9 cellular contexts compared by ENCODE assay signal in the genomic region with DNA sequence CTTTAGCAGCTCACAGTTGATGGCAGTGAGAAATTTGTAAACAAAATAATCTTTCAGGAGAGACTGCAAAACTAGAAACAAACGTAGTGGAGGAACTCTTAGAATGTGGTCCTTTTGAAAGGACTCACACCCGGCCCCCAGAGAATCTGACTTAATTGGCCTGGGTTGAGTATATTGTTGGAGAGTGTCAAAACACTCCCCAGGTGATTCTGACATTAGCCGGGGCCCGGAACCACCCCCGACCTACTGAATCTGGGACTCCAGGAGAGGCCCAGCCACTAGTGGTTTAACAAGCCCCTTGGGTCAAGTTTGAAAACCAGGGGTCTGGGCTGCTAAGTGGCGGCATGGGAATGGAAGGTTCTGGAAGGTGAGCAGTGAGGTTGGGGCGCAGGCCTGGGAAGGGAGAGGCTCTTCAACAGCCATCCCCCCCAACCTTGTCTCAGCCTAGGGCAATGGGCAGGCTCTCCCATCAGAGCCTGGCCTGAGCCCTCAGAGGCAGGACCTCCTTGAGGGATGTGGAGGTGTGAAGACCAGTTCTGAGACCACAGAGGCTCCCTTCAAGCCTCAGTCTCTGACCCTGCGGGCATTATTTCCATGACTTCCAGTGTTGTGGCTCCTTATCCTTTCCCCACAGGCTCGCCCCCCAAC. TPM values are rescaled to one million over a fixed set of nuclear protein-coding genes. Genes with fewer than 3 reads are reported as not detected.
A peak's percentile ranks its signal among the peaks of the same experiment; 100 is the strongest.
DNase-seq lines count a peak whose midpoint lies in the region; ATAC-seq, FAIRE-seq and TF ChIP-seq lines count a peak whose summit lies in the region.
"Had no signal": no experiment of that assay in that cellular context is flagged by ENCODE, and none has a peak within 500 bp of the region (broad histone marks: within the 10 kb centered on the region; RNA-seq: fewer than 3 reads in every experiment).

No MANE protein-coding gene starts in this region.

- no peak overlapping the region for H3K27ac Mint-ChIP-seq in activated naive CD8-positive, alpha-beta T cell treated with anti-CD3 and anti-CD28 coated beads, Interleukin-2, amount 10 ng/mL, durations not matched to agents 7 days and 5 days
- H3K27ac Mint-ChIP-seq in naive thymus-derived CD8-positive, alpha-beta T cell = peak overlapping the region; percentile 43 to 99 (median 92)

- no peak for FAIRE-seq in HTR-8/SVneo (lab: Jason Lieb, UNC)

- no peak for DNase-seq in left ventricle myocardium inferior
- DNase-seq in left ventricle myocardium superior = no peak
- DNase-seq in activated naive CD8-positive, alpha-beta T cell treated with anti-CD3 and anti-CD28 coated beads, Interleukin-2, amount 10 ng/mL, durations not matched to agents 7 days and 5 days = no peak
- DNase-seq in naive thymus-derived CD8-positive, alpha-beta T cell = no peak
- DNase-seq in uterus = no peak
- DNase-seq in HTR-8/SVneo (ENCODE audit: insufficient read length, low spot score) = no peak
- DNase-seq in amniotic stem cell (lab: John Stamatoyannopoulos, UW) = no peak
- DNase-seq: NCI-H345 had no signal

- ATAC-seq in left ventricle myocardium superior = no peak
- ATAC-seq in activated naive CD8-positive, alpha-beta T cell treated with anti-CD3 and anti-CD28 coated beads, Interleukin-2, amount 10 ng/mL, durations not matched to agents 7 days and 5 days (ENCODE audit: low read depth) = no peak
- no peak for ATAC-seq in naive thymus-derived CD8-positive, alpha-beta T cell
- no peak for ATAC-seq in HG02610 (IDR thresholded peaks at IDR 0.05; ENCODE audit: unreplicated experiment)

- H3K36me3 ChIP-seq in left ventricle myocardium inferior = no peaks in the 10 kb centered on the region
- H3K36me3 ChIP-seq in uterus = no peaks in the 10 kb centered on the region

- intact Hi-C loops in left ventricle myocardium inferior (cut with micrococcal nuclease) (no loop called here), left ventricle myocardium superior (cut with micrococcal nuclease) (no loop called here), uterus (cut with DNase I; ENCODE audit: low total_unique reads) (no loop called here)

- H3K27me3 ChIP-seq in left ventricle myocardium inferior (ENCODE audit: low read depth) (no peaks in the 10 kb centered on the region), uterus (no peaks in the 10 kb centered on the region)

- H3K9me3 Mint-ChIP-seq in activated naive CD8-positive, alpha-beta T cell treated with anti-CD3 and anti-CD28 coated beads, Interleukin-2, amount 10 ng/mL, durations not matched to agents 7 days and 5 days = no peaks in the 10 kb centered on the region
- no peaks in the 10 kb centered on the region for H3K9me3 Mint-ChIP-seq in naive thymus-derived CD8-positive, alpha-beta T cell

- H3K4me1 ChIP-seq in left ventricle myocardium inferior (peaks cover 45% of the 10 kb centered on the region), uterus (peaks cover 4 to 12% of the 10 kb centered on the region in 2 donors)

- peaks cover 3% of the 10 kb centered on the region for H3K36me3 Mint-ChIP-seq in activated naive CD8-positive, alpha-beta T cell treated with anti-CD3 and anti-CD28 coated beads, Interleukin-2, amount 10 ng/mL, durations not matched to agents 7 days and 5 days
- no peaks in the 10 kb centered on the region for H3K36me3 Mint-ChIP-seq in naive thymus-derived CD8-positive, alpha-beta T cell

- TF ChIP-seq CTCF in left ventricle myocardium inferior (IDR thresholded peaks at IDR 0.05; ENCODE audit: borderline replicate concordance) = no peak
- no peak for TF ChIP-seq CTCF in uterus (IDR thresholded peaks at IDR 0.05)

- no peaks in the 10 kb centered on the region for H3K27me3 Mint-ChIP-seq in activated naive CD8-positive, alpha-beta T cell treated with anti-CD3 and anti-CD28 coated beads, Interleukin-2, amount 10 ng/mL, durations not matched to agents 7 days and 5 days
- no peaks in the 10 kb centered on the region for H3K27me3 Mint-ChIP-seq in naive thymus-derived CD8-positive, alpha-beta T cell

- POLR2A ChIA-PET in activated naive CD8-positive, alpha-beta T cell treated with anti-CD3 and anti-CD28 coated beads, Interleukin-2, amount 10 ng/mL, durations not matched to agents 7 days and 5 days (lab: Charles Lee) = no interaction called here
- POLR2A ChIA-PET in naive thymus-derived CD8-positive, alpha-beta T cell (lab: Charles Lee) = interaction anchor here (1.0 kb wide), 1 partner anchor 13 kb away, joined by 5 read pairs; no protein-coding TSS in a partner anchor

- H3K4me3 ChIP-seq in left ventricle myocardium inferior (peak overlapping the region; percentile 88), uterus (no peak overlapping the region)

- TF ChIP-seq POLR2A in uterus (IDR thresholded peaks at IDR 0.05) = no peak

- H3K4me1 Mint-ChIP-seq in activated naive CD8-positive, alpha-beta T cell treated with anti-CD3 and anti-CD28 coated beads, Interleukin-2, amount 10 ng/mL, durations not matched to agents 7 days and 5 days = peaks cover 32% of the 10 kb centered on the region
- peaks cover 12 to 54% (median 43%) of the 10 kb centered on the region in 4 donors for H3K4me1 Mint-ChIP-seq in naive thymus-derived CD8-positive, alpha-beta T cell

- H3K4me3 Mint-ChIP-seq in activated naive CD8-positive, alpha-beta T cell treated with anti-CD3 and anti-CD28 coated beads, Interleukin-2, amount 10 ng/mL, durations not matched to agents 7 days and 5 days = peak overlapping the region; percentile 71
- peak overlapping the region; percentile 59 to 96 (median 85) for H3K4me3 Mint-ChIP-seq in naive thymus-derived CD8-positive, alpha-beta T cell

- H3K9me3 ChIP-seq in left ventricle myocardium inferior (replicated peaks) (peaks cover 5% of the 10 kb centered on the region), uterus (no peaks in the 10 kb centered on the region)

- peak overlapping the region; percentile 85 for H3K27ac ChIP-seq in left ventricle myocardium inferior (replicated peaks)
- peak overlapping the region; percentile 89 to 93 for H3K27ac ChIP-seq in uterus

RNA-seq across cellular contexts. Expression of a gene that starts 1.1 kb away (rescaled TPM):
- total RNA-seq in left ventricle myocardium inferior = 17.1 TPM
- 21.1 TPM for total RNA-seq in left ventricle myocardium superior
- 10 to 100 TPM; 19.1 to 19.4 TPM for total RNA-seq in activated naive CD8-positive, alpha-beta T cell treated with anti-CD3 and anti-CD28 coated beads, Interleukin-2, amount 10 ng/mL, durations not matched to agents 7 days and 5 days
- 10 to 100 TPM; 44.0 to 46.1 TPM for total RNA-seq in naive thymus-derived CD8-positive, alpha-beta T cell
- 10 to 100 TPM in 1 of 3 donors, 1 to 10 TPM in 2; 7.5 to 18.9 (median 8.9) TPM for polyA plus RNA-seq in naive thymus-derived CD8-positive, alpha-beta T cell
- total RNA-seq in uterus = 10 to 100 TPM; 36.8 to 81.1 (median 44.9) TPM
